16 cellular contexts compared by ENCODE assay signal in the genomic region with DNA sequence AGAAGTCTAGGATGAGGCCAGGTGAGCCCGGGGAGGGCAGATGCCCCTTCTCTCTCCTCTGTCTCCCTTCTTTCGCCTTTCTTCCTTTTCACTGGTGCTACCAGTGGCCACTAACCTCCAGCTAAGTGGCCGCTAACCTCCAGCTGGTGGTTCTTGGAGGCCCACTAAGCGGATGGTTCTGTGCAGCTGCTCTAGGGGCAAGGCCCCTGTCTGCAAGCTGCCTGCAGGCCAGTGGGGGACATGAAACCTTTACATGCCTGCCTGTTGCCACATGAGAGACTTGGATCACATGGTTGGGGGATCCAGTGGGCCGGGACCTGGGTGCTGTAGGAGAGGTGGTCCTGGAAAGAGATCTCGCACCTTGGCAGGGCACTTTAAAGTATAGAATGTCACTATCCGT. TPM values are rescaled to one million over a fixed set of nuclear protein-coding genes. Genes with fewer than 3 reads are reported as not detected.
DNase-seq lines count a peak whose midpoint lies in the region; ATAC-seq, FAIRE-seq and TF ChIP-seq lines count a peak whose summit lies in the region.
"Had no signal": no experiment of that assay in that cellular context is flagged by ENCODE, and none has a peak within 500 bp of the region (broad histone marks: within the 10 kb centered on the region; RNA-seq: fewer than 3 reads in every experiment).

No MANE protein-coding gene starts in this region.

- WGBS in K562 (ENCODE audit: insufficient coverage, low coverage, missing lambda C conversion rate) = 75% methylated on average over 7 of the region's 7 CpGs

- no peaks in the 10 kb centered on the region for H3K27me3 ChIP-seq in CD4-positive, alpha-beta T cell (ENCODE audit: control insufficient read depth, insufficient read depth, low read length)
- H3K27me3 ChIP-seq in K562 (ENCODE audit: control insufficient read depth in 2 of 2, insufficient read depth in 2 of 2, low read length in 2 of 2) (no peaks in the 10 kb centered on the region), neural progenitor cell (no peaks in the 10 kb centered on the region)
- H3K27me3 ChIP-seq: BE2C had no signal

- H3K36me3 Mint-ChIP-seq in CD4-positive, alpha-beta T cell (ENCODE audit: low read depth) = peaks cover 84% of the 10 kb centered on the region
- peaks cover 8% of the 10 kb centered on the region for H3K36me3 Mint-ChIP-seq in T-helper 17 cell (ENCODE audit: low read depth)
- peaks cover 1% of the 10 kb centered on the region for H3K36me3 Mint-ChIP-seq in neural progenitor cell
- peaks cover 13% of the 10 kb centered on the region for H3K36me3 Mint-ChIP-seq in activated CD4-positive, alpha-beta memory T cell treated with anti-CD3 and anti-CD28 coated beads for 36 hours

- H3K36me3 ChIP-seq in K562 (ENCODE audit: control insufficient read depth, insufficient read depth, low read length) (no peaks in the 10 kb centered on the region), neural progenitor cell (no peaks in the 10 kb centered on the region)
- H3K36me3 ChIP-seq: BE2C had no signal

- no peak overlapping the region for H3K27ac ChIP-seq in CD4-positive, alpha-beta T cell (ENCODE audit: low read depth, low read length)
- H3K27ac ChIP-seq in K562 (ENCODE audit: extremely low read depth, low read depth, low read length) (no peak overlapping the region), neural progenitor cell (no peak overlapping the region)

- TF ChIP-seq POLR2A in K562 (conservative IDR thresholded peaks at IDR 0.05) = no peak

- TF ChIP-seq EP300 in K562 (IDR thresholded peaks at IDR 0.05; ENCODE audit: low read length) = no peak

- H3K4me2 ChIP-seq in K562 (ENCODE audit: insufficient read depth, low read length) (no peak overlapping the region), neural progenitor cell (no peak overlapping the region)

- DNase-seq in CD4-positive, alpha-beta T cell = no peak
- DNase-seq in T-helper 17 cell (no peak), K562 (ENCODE audit: extremely low read depth in 1 of 4, low spot score in 3 of 4) (no peak), neural progenitor cell (ENCODE audit: low spot score) (no peak), Kasumi-1 (lab: John Stamatoyannopoulos, UW) (no peak)
- no peak for DNase-seq in activated CD4-positive, alpha-beta memory T cell treated with anti-CD3 and anti-CD28 coated beads for 36 hours
- DNase-seq: BE2C; EL; HFFc6; KG1; NCI-H1092 treated with DMSO at 0.1 percent for 48 hours; NCI-H1694; NCI-H69; NK-92 treated with Interleukin-12 subunit alpha and Interleukin-12 subunit beta, amount 100 ng/mL, for 24 hours; PC-3 had no signal

- H2AFZ ChIP-seq in K562 (ENCODE audit: low read depth, low read length) = peak overlapping the region; percentile 91
- H2AFZ ChIP-seq in neural progenitor cell (replicated peaks) = no peak overlapping the region

- POLR2A ChIA-PET in CD4-positive, alpha-beta T cell (lab: Charles Lee) = no interaction called here
- POLR2A ChIA-PET in K562 (lab: Yijun Ruan, JAX) = interaction anchor here (0.5 kb wide), 1 partner anchor 25 kb away, joined by 4 read pairs; no protein-coding TSS in a partner anchor
- POLR2A ChIA-PET in activated CD4-positive, alpha-beta memory T cell treated with anti-CD3 and anti-CD28 coated beads for 36 hours (lab: Charles Lee) = no interaction called here

- no peaks in the 10 kb centered on the region for H3K4me1 Mint-ChIP-seq in CD4-positive, alpha-beta T cell (ENCODE audit: low read depth)
- H3K4me1 Mint-ChIP-seq in T-helper 17 cell = peaks cover 6% of the 10 kb centered on the region
- H3K4me1 Mint-ChIP-seq in neural progenitor cell = peaks cover 7% of the 10 kb centered on the region
- H3K4me1 Mint-ChIP-seq in activated CD4-positive, alpha-beta memory T cell treated with anti-CD3 and anti-CD28 coated beads for 36 hours (ENCODE audit: low read depth) = no peaks in the 10 kb centered on the region

- H3K79me2 ChIP-seq in K562 (ENCODE audit: control insufficient read depth, insufficient read depth, low read length) (no peaks in the 10 kb centered on the region), neural progenitor cell (ENCODE audit: low read depth) (no peaks in the 10 kb centered on the region)

- no peaks in the 10 kb centered on the region for H3K9me3 Mint-ChIP-seq in CD4-positive, alpha-beta T cell
- H3K9me3 Mint-ChIP-seq in neural progenitor cell = no peaks in the 10 kb centered on the region
- no peaks in the 10 kb centered on the region for H3K9me3 Mint-ChIP-seq in activated CD4-positive, alpha-beta memory T cell treated with anti-CD3 and anti-CD28 coated beads for 36 hours
- H3K9me3 Mint-ChIP-seq: HFFc6 had no signal

- H3K27me3 Mint-ChIP-seq in CD4-positive, alpha-beta T cell = no peaks in the 10 kb centered on the region
- no peaks in the 10 kb centered on the region for H3K27me3 Mint-ChIP-seq in T-helper 17 cell
- H3K27me3 Mint-ChIP-seq in neural progenitor cell (ENCODE audit: insufficient read depth, low read depth) = peaks cover 3% of the 10 kb centered on the region
- no peaks in the 10 kb centered on the region for H3K27me3 Mint-ChIP-seq in activated CD4-positive, alpha-beta memory T cell treated with anti-CD3 and anti-CD28 coated beads for 36 hours

- in situ Hi-C loops in K562 (cut with MboI) = loop anchor here (5.0 kb wide), 2 partner anchors 94 to 424 kb away; no protein-coding TSS in a partner anchor

- no peak overlapping the region for H3K4me3 Mint-ChIP-seq in CD4-positive, alpha-beta T cell
- H3K4me3 Mint-ChIP-seq in T-helper 17 cell (no peak overlapping the region), neural progenitor cell (no peak overlapping the region)
- no peak overlapping the region for H3K4me3 Mint-ChIP-seq in activated CD4-positive, alpha-beta memory T cell treated with anti-CD3 and anti-CD28 coated beads for 36 hours
- H3K4me3 Mint-ChIP-seq: HFFc6 had no signal

- TF ChIP-seq RAD21 in K562 (CRISPR knock-in tag; conservative IDR thresholded peaks at IDR 0.05 in 1 of 2, IDR thresholded peaks at IDR 0.05 in 1 of 2) = no peak

- H3K9me1 ChIP-seq in K562 (ENCODE audit: control insufficient read depth, insufficient read depth, low read length) = no peaks in the 10 kb centered on the region

- no peak for TF ChIP-seq CTCF in CD4-positive, alpha-beta T cell (IDR thresholded peaks at IDR 0.05)
- TF ChIP-seq CTCF in K562 (IDR thresholded peaks at IDR 0.05 in 2 of 3, conservative IDR thresholded peaks at IDR 0.05 in 1 of 3; ENCODE audit: insufficient read depth in 2 of 3, low read depth in 1 of 3, low read length in 3 of 3) = no peak
- TF ChIP-seq CTCF in neural progenitor cell (IDR thresholded peaks at IDR 0.05) = no peak

- intact Hi-C loops in CD4-positive, alpha-beta T cell (cut with DNase I, micrococcal nuclease) = loop anchor here in 1 of 2 experiments (2.0 kb wide), 1 partner anchor 175 kb away; no protein-coding TSS in a partner anchor
- intact Hi-C loops in K562 (cut with micrococcal nuclease) = no loop called here
- intact Hi-C loops in activated CD4-positive, alpha-beta memory T cell treated with anti-CD3 and anti-CD28 coated beads for 36 hours (cut with micrococcal nuclease) = no loop called here

- H3F3A ChIP-seq in neural progenitor cell (ENCODE audit: low read depth) = peaks cover 4% of the 10 kb centered on the region

- H3K4me1 ChIP-seq in K562 (replicated peaks in 1 of 2; ENCODE audit: control insufficient read depth in 2 of 2, insufficient read depth in 2 of 2, low read length in 2 of 2) = peaks cover 19 to 26% of the 10 kb centered on the region in 2 experiments
- H3K4me1 ChIP-seq in neural progenitor cell = no peaks in the 10 kb centered on the region
- H3K4me1 ChIP-seq: BE2C had no signal

- H4K20me1 ChIP-seq in K562 (replicated peaks; ENCODE audit: control insufficient read depth, insufficient read depth, low read length) (no peaks in the 10 kb centered on the region), neural progenitor cell (ENCODE audit: low read depth) (no peaks in the 10 kb centered on the region)

- H3K9me3 ChIP-seq in CD4-positive, alpha-beta T cell (ENCODE audit: control insufficient read depth, low read length) = no peaks in the 10 kb centered on the region
- H3K9me3 ChIP-seq in T-helper 17 cell (ENCODE audit: control insufficient read depth, low read length, poor library complexity, severe bottlenecking) (no peaks in the 10 kb centered on the region), K562 (replicated peaks; ENCODE audit: control insufficient read depth, insufficient read depth, low read depth, low read length) (no peaks in the 10 kb centered on the region), neural progenitor cell (ENCODE audit: low read depth) (no peaks in the 10 kb centered on the region)
- H3K9me3 ChIP-seq: BE2C had no signal

- ATAC-seq in CD4-positive, alpha-beta T cell (ENCODE audit: poor library complexity) = no peak
- ATAC-seq in T-helper 17 cell (no peak), K562 (no peak)
- ATAC-seq in activated CD4-positive, CD25-positive, alpha-beta regulatory T cell treated with anti-CD3 and anti-CD28 coated beads, Interleukin-2, amount 50 U/mL, for 24 hours = no peak
- ATAC-seq: PC-3 had no signal

- no peak for FAIRE-seq in K562 (lab: Jason Lieb, UNC)

- CTCF ChIA-PET in CD4-positive, alpha-beta T cell (lab: Charles Lee) = no interaction called here
- CTCF ChIA-PET in K562 (lab: Yijun Ruan, JAX; ENCODE audit: low intra/inter-chr PET ratio) = interaction anchor here (0.5 to 4.6 kb wide), 2 partner anchors 95 to 125 kb away, joined by 6 to 97 read pairs; a partner anchor contains a TSS
- CTCF ChIA-PET in activated CD4-positive, alpha-beta memory T cell treated with anti-CD3 and anti-CD28 coated beads for 36 hours (lab: Charles Lee) = interaction anchor here (0.9 to 6.6 kb wide), 4 partner anchors 9 to 176 kb away, joined by 3 to 123 read pairs (median 3); no protein-coding TSS in a partner anchor

- no peak overlapping the region for H3K4me3 ChIP-seq in K562
- H3K4me3 ChIP-seq in neural progenitor cell = no peak overlapping the region

- BruUV-seq in K562 (replicated peaks; lab: Mats Ljungman, UMichigan) = no TSS peak

- peak overlapping the region; percentile 27 for H3K27ac Mint-ChIP-seq in CD4-positive, alpha-beta T cell
- H3K27ac Mint-ChIP-seq in T-helper 17 cell (peak overlapping the region; percentile 70), neural progenitor cell (peak overlapping the region; percentile 22)
- H3K27ac Mint-ChIP-seq in activated CD4-positive, alpha-beta memory T cell treated with anti-CD3 and anti-CD28 coated beads for 36 hours = no peak overlapping the region
- H3K27ac Mint-ChIP-seq: HFFc6 had no signal

- H3K9ac ChIP-seq in K562 (ENCODE audit: insufficient read depth in 1 of 2, low read depth in 2 of 2, low read length in 2 of 2) (peak overlapping the region in 1 of 2 experiments; percentile 53; a peak in 1 of 4 replicates), neural progenitor cell (no peak overlapping the region)

RNA-seq across cellular contexts. Expression of a gene that starts 17.7 kb away (rescaled TPM):
- 10 to 100 TPM; 27.9 to 29.8 TPM for total RNA-seq in CD4-positive, alpha-beta T cell
- total RNA-seq in T-helper 17 cell (10 to 100 TPM; 48.5 to 72.5 TPM), K562 (2014; rRNA removed) (4.6 and 6.4 TPM in 2 replicates), K562 (2014; rRNA removed; fragmentation: Illumina TruSeq; extraction: Trizol) (1.8 and 2.3 TPM in 2 replicates), K562 (2015; rRNA removed; fragmentation: Illumina TruSeq; extraction: Trizol) (5.0 and 5.4 TPM in 2 replicates), K562 (2021) (6.1 and 6.8 TPM in 2 replicates), neural progenitor cell (ENCODE audit: low replicate concordance) (0.26 and 2.7 TPM in 2 replicates)
- 4.6 and 15.1 TPM in 2 replicates for total RNA-seq in K562 (2011; cell fraction: chromatin; rRNA removed; ENCODE audit: low replicate concordance)
- 3.8 and 6.3 TPM in 2 replicates for total RNA-seq in K562 (2011; cell fraction: nucleolus; rRNA removed)
- 3.2 and 3.4 TPM in 2 replicates for total RNA-seq in K562 (2011; cell fraction: nucleoplasm; rRNA removed)
- polyA plus RNA-seq in K562 (2011; rRNA removed) (4.2 and 4.6 TPM in 2 replicates), K562 (2014; fragmentation: Illumina TruSeq; extraction: Trizol) (3.7 and 4.9 TPM in 2 replicates), K562 (2014; fragmentation: Nextera tagmentation; extraction: Ambion mirVana) (1 to 10 TPM; 7.9 to 9.0 TPM), K562 (2014; rRNA removed) (4.8 and 9.1 TPM in 2 replicates)
- 2.8 and 6.8 TPM in 2 replicates for polyA plus RNA-seq in K562 (2011; cell fraction: cytosol; rRNA removed)
- polyA plus RNA-seq in K562 (2011; cell fraction: nucleus; rRNA removed) = 9.2 and 11.6 TPM in 2 replicates
- 6.6 and 7.4 TPM in 2 replicates for polyA plus RNA-seq in K562 (2012)
- polyA minus RNA-seq in K562 (2011; rRNA and poly(A)+ RNA removed) = 3.5 and 4.0 TPM in 2 replicates
- 2.1 and 3.5 TPM in 2 replicates for polyA minus RNA-seq in K562 (2011; cell fraction: cytosol; rRNA and poly(A)+ RNA removed)
- polyA minus RNA-seq in K562 (2011; cell fraction: nucleus; rRNA and poly(A)+ RNA removed) = 6.9 and 10.1 TPM in 2 replicates
- total RNA-seq in activated CD4-positive, alpha-beta memory T cell treated with anti-CD3 and anti-CD28 coated beads for 36 hours = 10 to 100 TPM; 18.4 to 19.4 TPM

RNA-seq across cellular contexts. Expression of a gene that starts 19.4 kb away (rescaled TPM):
- total RNA-seq in CD4-positive, alpha-beta T cell = 100 to 1,000 TPM; 153 to 156 TPM
- 100 to 1,000 TPM; 177 to 188 TPM for total RNA-seq in T-helper 17 cell
- 17.2 and 26.4 TPM in 2 replicates for total RNA-seq in K562 (2011; cell fraction: chromatin; rRNA removed; ENCODE audit: low replicate concordance)
- 14.7 and 19.2 TPM in 2 replicates for total RNA-seq in K562 (2011; cell fraction: nucleolus; rRNA removed)
- 15.8 and 17.7 TPM in 2 replicates for total RNA-seq in K562 (2011; cell fraction: nucleoplasm; rRNA removed)
- total RNA-seq in K562 (2014; rRNA removed) = 25.2 and 32.1 TPM in 2 replicates
- total RNA-seq in K562 (2014; rRNA removed; fragmentation: Illumina TruSeq; extraction: Trizol) = 20.3 and 21.7 TPM in 2 replicates
- 26.7 and 28.5 TPM in 2 replicates for total RNA-seq in K562 (2015; rRNA removed; fragmentation: Illumina TruSeq; extraction: Trizol)
- total RNA-seq in K562 (2021) = 35.2 and 38.1 TPM in 2 replicates
- polyA plus RNA-seq in K562 (2011; rRNA removed) = 20.8 and 42.4 TPM in 2 replicates
- 24.2 and 36.3 TPM in 2 replicates for polyA plus RNA-seq in K562 (2011; cell fraction: cytosol; rRNA removed)
- polyA plus RNA-seq in K562 (2011; cell fraction: nucleus; rRNA removed) = 58.6 and 70.3 TPM in 2 replicates
- 33.6 and 70.4 TPM in 2 replicates for polyA plus RNA-seq in K562 (2012)
- 36.1 and 41.0 TPM in 2 replicates for polyA plus RNA-seq in K562 (2014; fragmentation: Illumina TruSeq; extraction: Trizol)
- 1 to 10 TPM; 6.1 to 6.9 TPM for polyA plus RNA-seq in K562 (2014; fragmentation: Nextera tagmentation; extraction: Ambion mirVana)
- polyA plus RNA-seq in K562 (2014; rRNA removed) = 27.4 and 27.9 TPM in 2 replicates
- polyA minus RNA-seq in K562 (2011; rRNA and poly(A)+ RNA removed) = 24.4 and 42.9 TPM in 2 replicates
- polyA minus RNA-seq in K562 (2011; cell fraction: cytosol; rRNA and poly(A)+ RNA removed) = 19.2 and 30.5 TPM in 2 replicates
- 23.4 and 57.9 TPM in 2 replicates for polyA minus RNA-seq in K562 (2011; cell fraction: nucleus; rRNA and poly(A)+ RNA removed)
- total RNA-seq in neural progenitor cell (ENCODE audit: low replicate concordance) = 0.19 and 0.43 TPM in 2 replicates
- 100 to 1,000 TPM; 203 TPM for total RNA-seq in activated CD4-positive, alpha-beta memory T cell treated with anti-CD3 and anti-CD28 coated beads for 36 hours

Comparison
In these comparisons a context has a peak if more than half of its experiments do, and no peak if none do; other contexts are left out.
1. RNA of a gene that starts 19.4 kb away (total RNA-seq): 203 TPM in activated CD4-positive, alpha-beta memory T cell treated with anti-CD3 and anti-CD28 coated beads for 36 hours, 177 to 188 TPM in T-helper 17 cell, 153 to 156 TPM in CD4-positive, alpha-beta T cell and 14.7 to 38.1 TPM in K562; 0.19 to 0.43 TPM in neural progenitor cell; every median in the first group is over 10 times any median in the second.